Comparison of ENCODE assay signal across 8 cellular contexts in genomic region chrX:51743179-51743957, GRCh38. TPM values are rescaled to one million over a fixed set of nuclear protein-coding genes. Genes with fewer than 3 reads are reported as not detected.
DNase-seq lines count a peak whose midpoint lies in the region; ATAC-seq, FAIRE-seq and TF ChIP-seq lines count a peak whose summit lies in the region.

Gene GSPT2 (plus strand): TSS chrX:51743442. CDS start chrX:51743627, 185 bp downstream.

- peak within 1 kb of the TSS; percentile 74 to 84 for H3K4me3 ChIP-seq in mesenchymal stem cell (ENCODE audit: insufficient read depth in 1 of 2, low read depth in 1 of 2, low read length in 2 of 2)

- H3K14ac ChIP-seq in mesenchymal stem cell (ENCODE audit: low read length in 2 of 2), result peak within 1 kb of the TSS in 1 of 2 experiments; percentile 63

- H2AFZ ChIP-seq in mesenchymal stem cell (ENCODE audit: low read depth, low read length), result peak within 1 kb of the TSS; percentile 88

- peaks cover under 1% of the 10 kb centered on the region for H3K9me3 ChIP-seq in mesenchymal stem cell (ENCODE audit: control insufficient read depth, low read length)

- peak; percentile 90 for FAIRE-seq in GM12892 (lab: Jason Lieb, UNC)

- TF ChIP-seq POLR2A in GM12892 (IDR thresholded peaks at IDR 0.05; ENCODE audit: low read depth, low read length), result peak; percentile 86

- peak; percentile 96 for ATAC-seq in HG02610 (IDR thresholded peaks at IDR 0.05; ENCODE audit: unreplicated experiment)

- peak within 1 kb of the TSS; percentile 76 for H3K27ac ChIP-seq in mesenchymal stem cell (ENCODE audit: low read length, poor library complexity, severe bottlenecking)

- H3K79me1 ChIP-seq in mesenchymal stem cell (replicated peaks; ENCODE audit: low read length, poor library complexity, severe bottlenecking), result peaks cover 3% of the 10 kb centered on the region

- H2BK5ac ChIP-seq in mesenchymal stem cell (ENCODE audit: low read depth, low read length, poor library complexity, severe bottlenecking), result no peak within 1 kb of the TSS

- peak; percentile 31 for DNase-seq in GM12892 (ENCODE audit: insufficient read length)
- DNase-seq in NCI-H2107 (lab: John Stamatoyannopoulos, UW), result peak; percentile 24
- DNase-seq in activated CD4-positive, alpha-beta T cell treated with anti-CD3 and anti-CD28 coated beads, Interleukin-2, amount 50 U/mL, for 24 hours (ENCODE audit: low read depth in 1 of 2, low spot score in 1 of 2), result peak; percentile 13 to 48
- DNase-seq in effector CD8-positive, alpha-beta T cell (lab: John Stamatoyannopoulos, UW), result peak; percentile 5
- DNase-seq in mesenchymal stem cell, result peak; percentile 72
- DNase-seq in stimulated activated CD4-positive, alpha-beta T cell treated with anti-CD3 and anti-CD28 coated beads, TNF-alpha, amount 100 ng/mL, for 48 hours (ENCODE audit: low read depth in 3 of 3), result peak; percentile 14 to 47 (median 39)
- DNase-seq in NCI-H1694 (lab: John Stamatoyannopoulos, UW), result no peak

- no peak within 1 kb of the TSS for H4K91ac ChIP-seq in mesenchymal stem cell (ENCODE audit: low read length)

- no peak within 1 kb of the TSS for H3K23ac ChIP-seq in mesenchymal stem cell (ENCODE audit: low read length in 2 of 2)

- WGBS in mesenchymal stem cell, result under 1% methylated on average over 57 of the region's 63 CpGs

- peaks cover 0 to 17% of the 10 kb centered on the region in 2 experiments for H3K27me3 ChIP-seq in mesenchymal stem cell (ENCODE audit: control insufficient read depth in 1 of 2, insufficient read depth in 1 of 2, low read length in 2 of 2)

- H4K8ac ChIP-seq in mesenchymal stem cell (ENCODE audit: low read length), result peak within 1 kb of the TSS; percentile 87

- H3K9ac ChIP-seq in mesenchymal stem cell (ENCODE audit: low read length), result peak within 1 kb of the TSS; percentile 90

- H3K36me3 ChIP-seq in mesenchymal stem cell (ENCODE audit: control insufficient read depth in 1 of 2, insufficient read depth in 2 of 2, low read depth in 1 of 2, low read length in 2 of 2), result peaks cover 0 to 5% of the 10 kb centered on the region in 2 experiments

- no peak within 1 kb of the TSS for H2BK12ac ChIP-seq in mesenchymal stem cell (ENCODE audit: low read length in 2 of 2)

- peak within 1 kb of the TSS; percentile 15 for H2BK120ac ChIP-seq in mesenchymal stem cell (ENCODE audit: low read depth, low read length)

- H3K4me1 ChIP-seq in mesenchymal stem cell (ENCODE audit: control insufficient read depth, insufficient read depth, low read depth, low read length), result no peaks in the 10 kb centered on the region

- peak within 1 kb of the TSS in 1 of 2 experiments; percentile 40 for H3K4ac ChIP-seq in mesenchymal stem cell (ENCODE audit: low read depth in 1 of 2, low read length in 2 of 2)

- peak within 1 kb of the TSS; percentile 89 to 97 for H3K18ac ChIP-seq in mesenchymal stem cell (ENCODE audit: low read depth in 1 of 2, low read length in 2 of 2)

- H2BK15ac ChIP-seq in mesenchymal stem cell (ENCODE audit: low read depth, poor library complexity, severe bottlenecking), result no peak within 1 kb of the TSS

- no peak within 1 kb of the TSS for H2AK5ac ChIP-seq in mesenchymal stem cell (ENCODE audit: low read length, severe bottlenecking)

- H3K4me2 ChIP-seq in mesenchymal stem cell (ENCODE audit: low read length, poor library complexity, severe bottlenecking), result peak within 1 kb of the TSS; percentile 58

RNA-seq across cellular contexts. Expression of gene GSPT2, which starts in this region (rescaled TPM):
- 7.5 TPM for polyA plus RNA-seq in GM12892 (2012; ENCODE audit: missing spikeins)
- 9.5 TPM for polyA plus RNA-seq in mesenchymal stem cell (2013, experiment 1 of 2)
- 9.9 TPM for polyA plus RNA-seq in mesenchymal stem cell (2013, experiment 2 of 2)
